In the genomic region with DNA sequence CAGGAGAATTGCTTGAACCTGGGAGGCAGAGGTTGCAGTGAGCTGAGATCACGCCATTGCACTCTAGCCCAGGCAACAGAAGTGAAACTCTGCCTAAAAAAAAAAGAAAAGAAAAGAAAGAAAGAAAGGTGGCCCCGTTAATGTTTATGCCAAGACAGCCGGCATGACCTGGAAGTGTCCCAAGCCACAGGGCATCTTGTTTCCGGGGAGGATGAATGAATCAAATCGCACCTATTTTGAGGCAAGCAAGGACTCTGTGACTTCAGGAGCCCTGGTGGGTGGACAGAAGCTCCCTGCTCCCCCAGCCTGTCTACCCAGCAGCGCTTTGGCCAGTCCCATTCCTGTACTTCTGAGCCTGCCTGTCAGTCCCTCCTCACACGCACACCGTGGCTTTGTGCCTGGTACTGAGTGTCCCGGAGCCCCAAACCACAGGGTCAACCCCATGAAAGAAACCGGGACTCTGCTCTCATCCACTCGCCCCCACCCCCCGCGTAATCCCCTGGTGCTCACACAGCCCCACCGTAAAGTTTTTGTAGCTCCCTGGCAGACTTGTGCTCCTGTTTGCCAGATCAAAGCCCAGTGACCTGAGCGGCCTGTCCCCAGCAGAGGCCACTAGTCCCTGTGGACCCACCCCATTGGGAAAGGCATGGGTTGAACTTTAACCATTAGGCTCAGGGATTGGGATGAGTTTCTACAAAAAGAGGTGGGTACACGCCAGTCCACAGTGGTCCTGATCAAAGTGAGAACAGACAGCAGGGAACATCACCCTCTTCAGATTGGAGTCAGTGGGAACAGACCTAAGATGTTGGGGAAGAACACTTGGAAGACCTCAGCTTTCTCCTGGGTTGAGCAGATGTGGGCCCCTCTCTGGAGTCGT, we compare ENCODE assay signal across 1 cellular context.
TF ChIP-seq lines count a peak whose summit lies in the region.

No MANE protein-coding gene starts in this region.

TF ChIP-seq in GM23338, 12 proteins besides CTCF, POLR2A, EP300 and RAD21:
- TF ChIP-seq EZH2 (IDR thresholded peaks at IDR 0.05; ENCODE audit: low read depth, unreplicated experiment) (no peak), ZNF114 (CRISPR knock-in tag; IDR thresholded peaks at IDR 0.05) (no peak), CREB1 (CRISPR knock-in tag; IDR thresholded peaks at IDR 0.05; ENCODE audit: low read depth) (no peak)
